In the genomic region with DNA sequence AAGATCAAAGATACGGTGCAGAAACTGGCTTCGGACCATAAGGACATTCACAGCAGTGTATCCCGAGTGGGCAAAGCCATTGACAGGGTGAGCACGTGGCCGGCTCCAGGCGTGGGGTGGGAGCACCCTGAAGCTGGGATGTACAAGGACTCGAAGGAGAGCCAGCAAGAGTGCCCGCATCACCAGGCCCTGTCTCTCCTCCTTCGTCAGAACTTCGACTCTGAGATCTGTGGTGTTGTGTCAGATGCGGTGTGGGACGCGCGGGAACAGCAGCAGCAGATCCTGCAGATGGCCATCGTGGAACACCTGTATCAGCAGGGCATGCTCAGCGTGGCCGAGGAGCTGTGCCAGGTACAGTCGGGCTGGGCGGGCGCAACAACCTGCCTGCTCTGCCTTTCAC, we compare ENCODE assay signal across 32 cellular contexts. TPM values are rescaled to one million over a fixed set of nuclear protein-coding genes. Genes with fewer than 3 reads are reported as not detected.
"Had no signal": no experiment of that assay in that cellular context is flagged by ENCODE, and none has a peak within 500 bp of the region (broad histone marks: within the 10 kb centered on the region; RNA-seq: fewer than 3 reads in every experiment).

No MANE protein-coding gene starts in this region.

- H3K9ac ChIP-seq: SK-N-SH had no signal

- H3K4me2 ChIP-seq: SK-N-SH had no signal

- H3K27ac Mint-ChIP-seq: activated CD4-positive, alpha-beta memory T cell treated with anti-CD3 and anti-CD28 coated beads, Interleukin-2, amount 10 ng/mL, durations not matched to agents 7 days and 5 days; activated CD8-positive, alpha-beta memory T cell treated with anti-CD3 and anti-CD28 coated beads, Interleukin-2, amount 10 ng/mL, durations not matched to agents 7 days and 5 days; activated naive CD4-positive, alpha-beta T cell treated with anti-CD3 and anti-CD28 coated beads, Interleukin-2, amount 50 U/mL, for 24 hours; activated T-helper 2 cell treated with anti-CD3 and anti-CD28 coated beads, Interferon-gamma antibody, Interleukin-2, Interleukin-4, amounts not matched to agents 10 μg/mL and 5 μg/mL and 100 μg/mL, durations not matched to agents 14 hours and 24 hours and 36 hours; T-helper 1 cell treated with Interleukin-12 subunit alpha and Interleukin-12 subunit beta and Interleukin-4 antibody, amounts not matched to agents 30 μg/mL and 1 μg/mL, for 36 hours had no signal

- DNase-seq: activated CD4-positive, alpha-beta memory T cell treated with anti-CD3 and anti-CD28 coated beads, Interleukin-2, amount 10 ng/mL, durations not matched to agents 7 days and 5 days; activated CD4-positive, alpha-beta T cell treated with anti-CD3 and anti-CD28 coated beads for 1 hour; activated CD4-positive, alpha-beta T cell treated with anti-CD3 and anti-CD28 coated beads for 48 hours; activated CD4-positive, CD25-positive, alpha-beta regulatory T cell; activated CD8-positive, alpha-beta memory T cell treated with anti-CD3 and anti-CD28 coated beads for 24 hours; activated CD8-positive, alpha-beta memory T cell treated with anti-CD3 and anti-CD28 coated beads, Interleukin-2, amount 10 ng/mL, durations not matched to agents 7 days and 5 days; activated CD8-positive, alpha-beta memory T cell treated with anti-CD3 and anti-CD28 coated beads, Interleukin-2, amount 50 U/mL, for 48 hours; activated gamma-delta T cell; activated naive CD4-positive, alpha-beta T cell treated with Interleukin-2 at 50 U/mL for 16 hours; anterior cingulate cortex; brain microvascular endothelial cell; central memory CD4-positive, alpha-beta T cell; Kasumi-1; MM.1S; MV-4-11; NCI-H1092; NCI-H1436 treated with DMSO at 0.1 percent for 48 hours; NCI-H1694 treated with DMSO at 0.1 percent for 48 hours; NCI-H2029; NCI-H345; NCI-H524 treated with DMSO at 0.1 percent for 48 hours; SHP77 treated with DMSO at 0.1 percent for 48 hours; SK-N-SH had no signal

- H3K9me3 ChIP-seq: SJSA1, SK-N-SH had no signal

- H3K27ac ChIP-seq: brain microvascular endothelial cell, SJSA1, VCaP had no signal

- H3K27me3 Mint-ChIP-seq: activated CD4-positive, alpha-beta memory T cell treated with anti-CD3 and anti-CD28 coated beads, Interleukin-2, amount 10 ng/mL, durations not matched to agents 7 days and 5 days; activated CD8-positive, alpha-beta memory T cell treated with anti-CD3 and anti-CD28 coated beads, Interleukin-2, amount 10 ng/mL, durations not matched to agents 7 days and 5 days; activated naive CD4-positive, alpha-beta T cell treated with anti-CD3 and anti-CD28 coated beads, Interleukin-2, amount 50 U/mL, for 24 hours had no signal

- H3K4me3 Mint-ChIP-seq: activated CD4-positive, alpha-beta memory T cell treated with anti-CD3 and anti-CD28 coated beads, Interleukin-2, amount 10 ng/mL, durations not matched to agents 7 days and 5 days; activated CD8-positive, alpha-beta memory T cell treated with anti-CD3 and anti-CD28 coated beads, Interleukin-2, amount 10 ng/mL, durations not matched to agents 7 days and 5 days; activated naive CD4-positive, alpha-beta T cell treated with anti-CD3 and anti-CD28 coated beads, Interleukin-2, amount 50 U/mL, for 24 hours; T-helper 1 cell treated with Interleukin-12 subunit alpha and Interleukin-12 subunit beta and Interleukin-4 antibody, amounts not matched to agents 30 μg/mL and 1 μg/mL, for 36 hours had no signal

- H3K4me1 ChIP-seq: SJSA1 had no signal

- H3K9me2 ChIP-seq: SK-N-SH had no signal

- H3K9me3 Mint-ChIP-seq: activated CD4-positive, alpha-beta memory T cell treated with anti-CD3 and anti-CD28 coated beads, Interleukin-2, amount 10 ng/mL, durations not matched to agents 7 days and 5 days; activated naive CD4-positive, alpha-beta T cell treated with anti-CD3 and anti-CD28 coated beads, Interleukin-2, amount 50 U/mL, for 24 hours; activated T-helper 2 cell treated with anti-CD3 and anti-CD28 coated beads, Interferon-gamma antibody, Interleukin-2, Interleukin-4, amounts not matched to agents 10 μg/mL and 5 μg/mL and 100 μg/mL, durations not matched to agents 14 hours and 24 hours and 36 hours; T-helper 1 cell treated with Interleukin-12 subunit alpha and Interleukin-12 subunit beta and Interleukin-4 antibody, amounts not matched to agents 30 μg/mL and 1 μg/mL, for 36 hours had no signal

- ATAC-seq: activated CD8-positive, alpha-beta memory T cell treated with anti-CD3 and anti-CD28 coated beads, Interleukin-2, amount 10 ng/mL, durations not matched to agents 7 days and 5 days; Panc1 had no signal

- H3K4me3 ChIP-seq: SJSA1 had no signal

- H3K27me3 ChIP-seq: brain microvascular endothelial cell, SJSA1 had no signal

RNA-seq across cellular contexts. Expression of a gene that starts 44.5 kb away (rescaled TPM):
- total RNA-seq: activated CD4-positive, alpha-beta memory T cell treated with anti-CD3 and anti-CD28 coated beads, Interleukin-2, amount 10 ng/mL, durations not matched to agents 7 days and 5 days; activated CD8-positive, alpha-beta memory T cell treated with anti-CD3 and anti-CD28 coated beads, Interleukin-2, amount 10 ng/mL, durations not matched to agents 7 days and 5 days; activated T-helper 2 cell treated with anti-CD3 and anti-CD28 coated beads, Interferon-gamma antibody, Interleukin-2, Interleukin-4, amounts not matched to agents 10 μg/mL and 5 μg/mL and 100 μg/mL, durations not matched to agents 14 hours and 24 hours and 36 hours; cerebellum; NCI-H460; RPMI7951; SJSA1 had no signal
- polyA plus RNA-seq: SK-N-SH had no signal
